Comparison of ENCODE assay signal across 16 cellular contexts in the genomic region with DNA sequence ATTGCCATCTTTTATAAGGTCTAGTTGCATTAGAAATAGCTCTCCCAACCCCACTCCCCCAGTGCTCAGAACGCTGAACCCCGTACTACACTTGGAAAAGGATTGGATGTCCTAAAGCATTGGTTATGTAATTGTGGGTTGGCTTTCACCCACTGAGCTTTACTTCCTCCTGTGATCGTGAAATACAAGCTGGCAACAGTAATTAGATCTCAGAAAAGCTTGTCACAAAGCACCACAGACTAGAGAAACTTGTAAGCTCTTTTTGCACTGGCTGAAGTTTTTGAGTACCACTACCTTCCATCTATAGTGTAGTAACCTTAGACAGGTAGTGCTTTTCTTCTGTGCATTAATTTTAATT. TPM values are rescaled to one million over a fixed set of nuclear protein-coding genes. Genes with fewer than 3 reads are reported as not detected.
DNase-seq lines count a peak whose midpoint lies in the region; ATAC-seq, FAIRE-seq and TF ChIP-seq lines count a peak whose summit lies in the region.
"Had no signal": no experiment of that assay in that cellular context is flagged by ENCODE, and none has a peak within 500 bp of the region (broad histone marks: within the 10 kb centered on the region; RNA-seq: fewer than 3 reads in every experiment).

No MANE protein-coding gene starts in this region.

- BruUV-seq in HepG2 (replicated peaks; lab: Mats Ljungman, UMichigan): no TSS peak

- H2AFZ ChIP-seq in HepG2 (ENCODE audit: low read length): no peak overlapping the region

- no peaks in the 10 kb centered on the region for H3K9me3 ChIP-seq in right lobe of liver
- no peaks in the 10 kb centered on the region for H3K9me3 ChIP-seq in HepG2 (ENCODE audit: low read length)
- H3K9me3 ChIP-seq: thoracic aorta had no signal

- H3K27ac ChIP-seq in right lobe of liver: no peak overlapping the region
- H3K27ac ChIP-seq in HepG2 (ENCODE audit: extremely low read length, insufficient read depth, low read length): no peak overlapping the region
- peak overlapping the region; percentile 65 for H3K27ac ChIP-seq in caudate nucleus (ENCODE audit: low read depth, low read length)
- H3K27ac ChIP-seq: thoracic aorta had no signal

- no peak for TF ChIP-seq RAD21 in HepG2 (CRISPR knock-in tag; IDR thresholded peaks at IDR 0.05)

- TF ChIP-seq CTCF in right lobe of liver (IDR thresholded peaks at IDR 0.05) (no peak), HepG2 (CRISPR knock-in tag; IDR thresholded peaks at IDR 0.05) (no peak), foreskin fibroblast (IDR thresholded peaks at IDR 0.05; ENCODE audit: low read depth, low read length) (no peak)

- H3K4me3 Mint-ChIP-seq in activated CD4-positive, alpha-beta memory T cell treated with anti-CD3 and anti-CD28 coated beads, Interleukin-2, amount 10 ng/mL, durations not matched to agents 7 days and 5 days: no peak overlapping the region
- H3K4me3 Mint-ChIP-seq: effector memory CD8-positive, alpha-beta T cell had no signal

- peak; percentile 37 to 75 (median 46) for ATAC-seq in right lobe of liver
- ATAC-seq in HepG2: no peak
- ATAC-seq: activated naive CD4-positive, alpha-beta T cell treated with anti-CD3 and anti-CD28 coated beads, Interleukin-2, amount 50 U/mL, for 72 hours; effector memory CD8-positive, alpha-beta T cell had no signal

- H3K4me3 ChIP-seq in right lobe of liver (no peak overlapping the region), HepG2 (replicated peaks in 1 of 3; ENCODE audit: insufficient read depth in 1 of 3, low read depth in 2 of 3, low read length in 3 of 3) (no peak overlapping the region), foreskin fibroblast (ENCODE audit: low read depth in 1 of 2, low read length in 2 of 2) (no peak overlapping the region)
- H3K4me3 ChIP-seq: thoracic aorta had no signal

- peaks cover 0 to 24% (median 1%) of the 10 kb centered on the region in 4 donors for H3K4me1 ChIP-seq in right lobe of liver
- peaks cover 8% of the 10 kb centered on the region; the same call in 1 of the 2 replicates for H3K4me1 ChIP-seq in HepG2 (ENCODE audit: insufficient read depth, low read length)

- no peak overlapping the region for H3K27ac Mint-ChIP-seq in activated CD4-positive, alpha-beta memory T cell treated with anti-CD3 and anti-CD28 coated beads, Interleukin-2, amount 10 ng/mL, durations not matched to agents 7 days and 5 days

- H3K4me1 Mint-ChIP-seq in activated CD4-positive, alpha-beta memory T cell treated with anti-CD3 and anti-CD28 coated beads, Interleukin-2, amount 10 ng/mL, durations not matched to agents 7 days and 5 days: no peaks in the 10 kb centered on the region

- TF ChIP-seq POLR2A in right lobe of liver (IDR thresholded peaks at IDR 0.05): no peak
- TF ChIP-seq POLR2A in HepG2 (IDR thresholded peaks at IDR 0.05; ENCODE audit: insufficient read depth in 1 of 2, low read depth in 2 of 2, low read length in 2 of 2): no peak

- H3K36me3 ChIP-seq in right lobe of liver: peaks cover 0 to 25% (median 18%) of the 10 kb centered on the region in 4 donors
- peaks cover 9 to 42% of the 10 kb centered on the region in 2 experiments for H3K36me3 ChIP-seq in HepG2 (replicated peaks in 1 of 2; ENCODE audit: control insufficient read depth in 1 of 2, insufficient read depth in 2 of 2, low read length in 2 of 2)

- intact Hi-C loops in right lobe of liver (cut with DNase I): no loop called here
- intact Hi-C loops in HepG2 (cut with micrococcal nuclease; ENCODE audit: unreplicated experiment): no loop called here

- no peaks in the 10 kb centered on the region for H4K20me1 ChIP-seq in HepG2 (ENCODE audit: insufficient read depth, low read length)

- WGBS in right lobe of liver (ENCODE audit: insufficient coverage, low coverage, low lambda C conversion rate, missing lambda C conversion rate): 29% methylated on average over 3 of the region's 3 CpGs
- WGBS in HepG2 (ENCODE audit: low lambda C conversion rate): 92% methylated on average over 3 of the region's 3 CpGs

- FAIRE-seq in HepG2 (lab: Jason Lieb, UNC): no peak
- FAIRE-seq: frontal cortex had no signal

- H3K36me3 Mint-ChIP-seq in activated CD4-positive, alpha-beta memory T cell treated with anti-CD3 and anti-CD28 coated beads, Interleukin-2, amount 10 ng/mL, durations not matched to agents 7 days and 5 days (ENCODE audit: low read depth): peaks cover 20% of the 10 kb centered on the region

- CTCF ChIA-PET in HepG2 (lab: Yijun Ruan, JAX; ENCODE audit: low intra/inter-chr PET ratio, low total read pairs): no interaction called here
- CTCF ChIA-PET in HEK293T (lab: Yijun Ruan, JAX): interaction anchor here (0.6 kb wide), 1 partner anchor 13 kb away, joined by 3 read pairs; no protein-coding TSS in a partner anchor
- CTCF ChIA-PET in activated CD4-positive, alpha-beta memory T cell treated with anti-CD3 and anti-CD28 coated beads, Interleukin-2, amount 10 ng/mL, durations not matched to agents 7 days and 5 days (lab: Charles Lee): interaction anchor here (1.2 kb wide), 1 partner anchor 292 kb away, joined by 4 read pairs; no protein-coding TSS in a partner anchor

- H3K27me3 ChIP-seq in right lobe of liver (no peaks in the 10 kb centered on the region), HepG2 (ENCODE audit: control insufficient read depth in 1 of 2, insufficient read depth in 2 of 2, low read length in 2 of 2) (no peaks in the 10 kb centered on the region)

- DNase-seq in right lobe of liver (no peak), HepG2 (ENCODE audit: low spot score) (no peak), caudate nucleus (lab: John Stamatoyannopoulos, UW) (peak in 7 of 61 donors; percentile 1 to 48 (median 24)), midbrain (lab: John Stamatoyannopoulos, UW) (peak; percentile 47), HEK293T (ENCODE audit: extremely low spot score) (no peak), foreskin fibroblast (no peak)
- no peak for DNase-seq in stimulated activated CD4-positive, alpha-beta T cell treated with anti-CD3 and anti-CD28 coated beads, Interleukin-2, amount 100 ng/mL, for 24 hours
- no peak for DNase-seq in activated CD4-positive, alpha-beta memory T cell treated with anti-CD3 and anti-CD28 coated beads, Interleukin-2, amount 10 ng/mL, durations not matched to agents 7 days and 5 days
- DNase-seq: activated CD4-positive, alpha-beta T cell treated with anti-CD3 and anti-CD28 coated beads for 1 hour; DMS 273 treated with DMSO at 0.1 percent for 48 hours; effector memory CD8-positive, alpha-beta T cell; NCI-H2081; NCI-H82 had no signal

- H3K4me2 ChIP-seq in HepG2 (ENCODE audit: low read depth, low read length): no peak overlapping the region

- no peaks in the 10 kb centered on the region for H3K79me2 ChIP-seq in HepG2 (ENCODE audit: insufficient read depth, low read length)

- in situ Hi-C loops in HepG2 (cut with HindIII; ENCODE audit: extremely low pct_ligation_motif_present, low pct_unique_long_range_greater_than_20kb): no loop called here

- POLR2A ChIA-PET in HepG2 (lab: Yijun Ruan, JAX): no interaction called here
- POLR2A ChIA-PET in HEK293T (lab: Yijun Ruan, JAX): no interaction called here
- POLR2A ChIA-PET in activated CD4-positive, alpha-beta memory T cell treated with anti-CD3 and anti-CD28 coated beads, Interleukin-2, amount 10 ng/mL, durations not matched to agents 7 days and 5 days (lab: Charles Lee): no interaction called here

- TF ChIP-seq EP300 in HepG2 (IDR thresholded peaks at IDR 0.05; ENCODE audit: low read depth in 2 of 2, low read length in 2 of 2): no peak
- TF ChIP-seq EP300 in HepG2 (CRISPR knock-in tag; IDR thresholded peaks at IDR 0.05; ENCODE audit: borderline replicate concordance): no peak

- H3K9ac ChIP-seq in HepG2 (ENCODE audit: insufficient read depth, low read depth, low read length): no peak overlapping the region

- no peaks in the 10 kb centered on the region for H3K27me3 Mint-ChIP-seq in activated CD4-positive, alpha-beta memory T cell treated with anti-CD3 and anti-CD28 coated beads, Interleukin-2, amount 10 ng/mL, durations not matched to agents 7 days and 5 days
- H3K27me3 Mint-ChIP-seq: effector memory CD8-positive, alpha-beta T cell had no signal

- H3K9me3 Mint-ChIP-seq in activated CD4-positive, alpha-beta memory T cell treated with anti-CD3 and anti-CD28 coated beads, Interleukin-2, amount 10 ng/mL, durations not matched to agents 7 days and 5 days: no peaks in the 10 kb centered on the region
- H3K9me3 Mint-ChIP-seq: activated naive CD4-positive, alpha-beta T cell treated with anti-CD3 and anti-CD28 coated beads, Interleukin-2, amount 50 U/mL, for 72 hours; effector memory CD8-positive, alpha-beta T cell had no signal

TF ChIP-seq in HEK293T, 16 proteins besides CTCF, POLR2A, EP300 and RAD21 (continues in another document):
- TF ChIP-seq CTBP1 (IDR thresholded peaks at IDR 0.05; ENCODE audit: borderline replicate concordance) (no peak), ZNF384 (IDR thresholded peaks at IDR 0.05) (no peak), ELF4 (IDR thresholded peaks at IDR 0.05) (no peak), FOXA1 (IDR thresholded peaks at IDR 0.05) (no peak), SP1 (IDR thresholded peaks at IDR 0.05) (no peak)

RNA-seq across cellular contexts. Expression of a gene that starts 54.4 kb away (rescaled TPM):
- 10 to 100 TPM in 5 of 6 experiments, 1 to 10 TPM in 1; 8.1 to 14.0 (median 11.5) TPM for total RNA-seq in right lobe of liver
- 27.9 and 28.6 TPM in 2 replicates for total RNA-seq in HepG2 (2016; rRNA removed; fragmentation: Illumina TruSeq; extraction: Trizol)
- total RNA-seq in HepG2 (2016; cell fraction: cytosol; rRNA removed; fragmentation: Illumina TruSeq; extraction: Trizol; ENCODE audit: low read depth): 12.9 and 14.7 TPM in 2 replicates
- total RNA-seq in HepG2 (2016; cell fraction: insoluble cytoplasmic fraction; rRNA removed; fragmentation: Illumina TruSeq; extraction: Trizol): 27.3 TPM in 2 replicates
- 34.8 and 35.5 TPM in 2 replicates for total RNA-seq in HepG2 (2016; cell fraction: membrane; rRNA removed; fragmentation: Illumina TruSeq; extraction: Trizol)
- 31.3 and 31.4 TPM in 2 replicates for total RNA-seq in HepG2 (2016; cell fraction: nucleus; rRNA removed; fragmentation: Illumina TruSeq; extraction: Trizol)
- 15.4 and 16.0 TPM in 2 replicates for polyA plus RNA-seq in HepG2 (2011; rRNA removed)
- polyA plus RNA-seq in HepG2 (2011; cell fraction: cytosol; rRNA removed): 12.9 and 14.9 TPM in 2 replicates
- polyA plus RNA-seq in HepG2 (2011; cell fraction: nucleus; rRNA removed): 15.0 and 21.0 TPM in 2 replicates
- polyA plus RNA-seq in HepG2 (2012): 22.2 and 25.1 TPM in 2 replicates
- 7.5 TPM in 2 replicates for polyA plus RNA-seq in HepG2 (2016; cell fraction: cytosol; fragmentation: Illumina TruSeq; extraction: Trizol; ENCODE audit: low read depth)
- polyA plus RNA-seq in HepG2 (2016; cell fraction: insoluble cytoplasmic fraction; fragmentation: Illumina TruSeq; extraction: Trizol; ENCODE audit: low read depth): 29.2 and 30.6 TPM in 2 replicates
- 18.6 and 19.2 TPM in 2 replicates for polyA plus RNA-seq in HepG2 (2016; cell fraction: membrane; fragmentation: Illumina TruSeq; extraction: Trizol; ENCODE audit: low read depth)
- polyA plus RNA-seq in HepG2 (2016; cell fraction: nucleus; fragmentation: Illumina TruSeq; extraction: Trizol; ENCODE audit: insufficient read depth, low read depth): 36.1 and 41.1 TPM in 2 replicates
- polyA minus RNA-seq in HepG2 (2011; rRNA and poly(A)+ RNA removed; ENCODE audit: low replicate concordance): 34.2 and 46.5 TPM in 2 replicates
- polyA minus RNA-seq in HepG2 (2011; cell fraction: cytosol; rRNA and poly(A)+ RNA removed): 16.2 and 16.6 TPM in 2 replicates
- polyA minus RNA-seq in HepG2 (2011; cell fraction: nucleus; rRNA and poly(A)+ RNA removed): 47.6 and 57.8 TPM in 2 replicates
- total RNA-seq in activated CD4-positive, alpha-beta memory T cell treated with anti-CD3 and anti-CD28 coated beads, Interleukin-2, amount 10 ng/mL, durations not matched to agents 7 days and 5 days: 10 to 100 TPM; 16.1 to 16.5 TPM
